Comparison of ENCODE assay signal across 9 cellular contexts in the genomic region with DNA sequence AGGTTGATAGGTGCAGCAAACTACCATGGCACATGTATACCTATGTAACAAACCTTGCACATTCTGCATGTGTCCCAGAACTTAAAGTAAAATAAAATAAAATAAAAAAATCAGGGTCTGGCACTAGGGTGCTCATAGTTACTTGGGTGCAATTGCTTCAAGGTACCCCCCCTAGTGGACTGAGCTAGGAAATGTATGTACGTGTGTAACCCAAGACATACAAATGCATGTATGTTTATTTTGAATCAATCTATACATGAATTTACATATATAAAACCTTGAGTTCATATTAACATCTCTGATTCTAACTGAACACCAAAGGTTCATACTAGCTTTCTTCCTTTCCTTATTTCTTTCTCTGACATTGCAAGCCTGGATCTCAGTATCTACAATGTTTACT. TPM values are rescaled to one million over a fixed set of nuclear protein-coding genes. Genes with fewer than 3 reads are reported as not detected.
A peak's percentile ranks its signal among the peaks of the same experiment; 100 is the strongest.
DNase-seq lines count a peak whose midpoint lies in the region; ATAC-seq and TF ChIP-seq lines count a peak whose summit lies in the region.
"Had no signal": no experiment of that assay in that cellular context is flagged by ENCODE, and none has a peak within 500 bp of the region (broad histone marks: within the 10 kb centered on the region; RNA-seq: fewer than 3 reads in every experiment).

No MANE protein-coding gene starts in this region.

- H3K9me3 ChIP-seq in A673 (ENCODE audit: low read depth, low read length, poor library complexity, severe bottlenecking) (no peaks in the 10 kb centered on the region), gastroesophageal sphincter (no peaks in the 10 kb centered on the region)

- CTCF ChIA-PET in A673 (lab: Charles Lee) = no interaction called here

- no peak for TF ChIP-seq POLR2A in gastroesophageal sphincter (IDR thresholded peaks at IDR 0.05)

- peaks cover 51% of the 10 kb centered on the region for H3K36me3 Mint-ChIP-seq in T-helper 2 cell treated with Interferon-gamma antibody and Interleukin-4, amounts not matched to agents 5 μg/mL and 100 μg/mL, for 36 hours (ENCODE audit: low read depth)

- peak; percentile 47 for DNase-seq in A673 (ENCODE audit: low spot score)
- peak; percentile 3 for DNase-seq in G401 (ENCODE audit: low spot score)
- peak; percentile 31 for DNase-seq in RPMI7951 (ENCODE audit: low read depth)
- no peak for DNase-seq in foreskin keratinocyte
- no peak for DNase-seq in SK-N-DZ (ENCODE audit: low spot score)
- no peak for DNase-seq in T-helper 2 cell treated with Interferon-gamma antibody and Interleukin-4, amounts not matched to agents 5 μg/mL and 100 μg/mL, for 36 hours (ENCODE audit: low spot score)
- DNase-seq in Ammon's horn (ENCODE audit: low spot score) = no peak
- DNase-seq: aorta had no signal

- TF ChIP-seq CTCF in A673 (conservative IDR thresholded peaks at IDR 0.05; ENCODE audit: low read depth, low read length) (peak; percentile 55), foreskin keratinocyte (conservative IDR thresholded peaks at IDR 0.05) (peak; percentile 56), gastroesophageal sphincter (IDR thresholded peaks at IDR 0.05) (peak in 1 of 4 experiments; percentile 21)

- H3K27ac ChIP-seq in A673 (ENCODE audit: low read depth, low read length, poor library complexity, severe bottlenecking) (no peak overlapping the region), foreskin keratinocyte (no peak overlapping the region), gastroesophageal sphincter (no peak overlapping the region)

- H3K4me1 ChIP-seq in A673 (ENCODE audit: insufficient read depth, low read length, poor library complexity, severe bottlenecking) (peaks cover 3% of the 10 kb centered on the region), foreskin keratinocyte (no peaks in the 10 kb centered on the region), gastroesophageal sphincter (no peaks in the 10 kb centered on the region)

- no peak overlapping the region for H3K4me3 Mint-ChIP-seq in T-helper 2 cell treated with Interferon-gamma antibody and Interleukin-4, amounts not matched to agents 5 μg/mL and 100 μg/mL, for 36 hours

- H3K9me3 Mint-ChIP-seq in T-helper 2 cell treated with Interferon-gamma antibody and Interleukin-4, amounts not matched to agents 5 μg/mL and 100 μg/mL, for 36 hours = no peaks in the 10 kb centered on the region

- H3K27me3 Mint-ChIP-seq in T-helper 2 cell treated with Interferon-gamma antibody and Interleukin-4, amounts not matched to agents 5 μg/mL and 100 μg/mL, for 36 hours (ENCODE audit: low read depth) = no peaks in the 10 kb centered on the region

- POLR2A ChIA-PET in A673 (lab: Charles Lee; ENCODE audit: low non-redundant PET) = no interaction called here

- WGBS in gastroesophageal sphincter (ENCODE audit: low coverage in 1 of 2), 2 donors = 70 to 83% methylated on average over 1 of the region's 1 CpG

- in situ Hi-C loops in G401 (cut with HindIII; ENCODE audit: low sequenced_read_pairs) = no loop called here

- H3K4me1 Mint-ChIP-seq in T-helper 2 cell treated with Interferon-gamma antibody and Interleukin-4, amounts not matched to agents 5 μg/mL and 100 μg/mL, for 36 hours (ENCODE audit: low read depth) = peaks cover 32% of the 10 kb centered on the region

- ATAC-seq in foreskin keratinocyte = no peak
- ATAC-seq in gastroesophageal sphincter = no peak

- H3K4me3 ChIP-seq in A673 (ENCODE audit: low read depth, low read length, poor library complexity, severe bottlenecking) (no peak overlapping the region), gastroesophageal sphincter (no peak overlapping the region)

- no peaks in the 10 kb centered on the region for H3K36me3 ChIP-seq in A673 (ENCODE audit: insufficient read depth, low read length, poor library complexity, severe bottlenecking)
- H3K36me3 ChIP-seq in gastroesophageal sphincter = peaks cover 0 to 31% of the 10 kb centered on the region in 2 donors

- H3K27me3 ChIP-seq in A673 (replicated peaks; ENCODE audit: insufficient read depth, low read depth, low read length, poor library complexity) (no peaks in the 10 kb centered on the region), foreskin keratinocyte (no peaks in the 10 kb centered on the region), gastroesophageal sphincter (no peaks in the 10 kb centered on the region)

- TF ChIP-seq EP300 in gastroesophageal sphincter (IDR thresholded peaks at IDR 0.05) = no peak

- no TSS peak for BruUV-seq in A673 (replicated peaks; lab: Mats Ljungman, UMichigan)

- intact Hi-C loops in A673 (cut with micrococcal nuclease; ENCODE audit: unreplicated experiment) = no loop called here

- H3K27ac Mint-ChIP-seq in T-helper 2 cell treated with Interferon-gamma antibody and Interleukin-4, amounts not matched to agents 5 μg/mL and 100 μg/mL, for 36 hours = no peak overlapping the region

RNA-seq across cellular contexts. Expression of gene USP37, which starts 51.5 kb away (rescaled TPM):
- 31.0 and 33.2 TPM in 2 replicates for total RNA-seq in A673 (2021)
- 10.7 and 25.6 TPM in 2 replicates for total RNA-seq in G401 (2014; rRNA removed; shearing (Covaris generic))
- 12.0 and 12.3 TPM in 2 replicates for total RNA-seq in RPMI7951 (2014; rRNA removed; shearing (Covaris generic))
- total RNA-seq in foreskin keratinocyte = 11.7 and 13.1 TPM in 2 replicates
- polyA plus RNA-seq in foreskin keratinocyte = 1.6 and 2.1 TPM in 2 replicates
- total RNA-seq in gastroesophageal sphincter = 10 to 100 TPM in 1 of 4 donors, 1 to 10 TPM in 3; 8.3 to 17.4 (median 9.0) TPM
- 12.6 and 15.5 TPM in 2 replicates for polyA plus RNA-seq in SK-N-DZ (2014; cell fraction: cytosol; rRNA removed)
- 12.1 and 17.8 TPM in 2 replicates for polyA plus RNA-seq in SK-N-DZ (2014; cell fraction: nucleus; rRNA removed)

RNA-seq across cellular contexts. Expression of gene CNOT9, which starts 52.0 kb away (rescaled TPM):
- total RNA-seq in A673 (2021) (89.5 and 92.3 TPM in 2 replicates), foreskin keratinocyte (64.0 and 65.7 TPM in 2 replicates), gastroesophageal sphincter (10 to 100 TPM; 27.5 to 35.3 (median 32.3) TPM)
- total RNA-seq in G401 (2014; rRNA removed; shearing (Covaris generic)) = 85.2 and 92.8 TPM in 2 replicates
- total RNA-seq in RPMI7951 (2014; rRNA removed; shearing (Covaris generic)) = 90.0 and 100 TPM in 2 replicates
- polyA plus RNA-seq in foreskin keratinocyte = 33.5 and 37.9 TPM in 2 replicates
- 67.4 and 68.5 TPM in 2 replicates for polyA plus RNA-seq in SK-N-DZ (2014; cell fraction: cytosol; rRNA removed)
- 92.0 and 102 TPM in 2 replicates for polyA plus RNA-seq in SK-N-DZ (2014; cell fraction: nucleus; rRNA removed)

Comparison
In these comparisons a context has a peak if more than half of its experiments do, and no peak if none do; other contexts are left out.
1. DNase-seq: peak in A673 (single experiment), G401 (single experiment) and RPMI7951 (single experiment); none in foreskin keratinocyte (0 of 2), SK-N-DZ (single experiment), T-helper 2 cell treated with Interferon-gamma antibody and Interleukin-4, amounts not matched to agents 5 μg/mL and 100 μg/mL, for 36 hours (single experiment) and Ammon's horn (single experiment).